33 cellular contexts compared by ENCODE assay signal in genomic region chr2:121821476-121822158, GRCh38.
"Had no signal": no experiment of that assay in that cellular context is flagged by ENCODE, and none has a peak within 500 bp of the region (broad histone marks: within the 10 kb centered on the region; RNA-seq: fewer than 3 reads in every experiment).

No MANE protein-coding gene starts in this region.

- DNase-seq: activated B cell treated with CpG ODN at 0.5 μM for 24 hours; activated CD4-positive, alpha-beta memory T cell treated with anti-CD3 and anti-CD28 coated beads for 36 hours; activated CD4-positive, alpha-beta T cell treated with anti-CD3 and anti-CD28 coated beads for 48 hours; activated CD8-positive, alpha-beta memory T cell treated with anti-CD3 and anti-CD28 coated beads, Interleukin-2, amount 50 U/mL, for 48 hours; activated gamma-delta T cell; activated naive CD4-positive, alpha-beta T cell; activated naive CD4-positive, alpha-beta T cell treated with anti-CD3 and anti-CD28 coated beads, Interleukin-2, amount 50 U/mL, for 16 hours; activated T-cell treated with anti-CD3 and anti-CD28 coated beads for 4 hours; activated T-cell treated with anti-CD3 and anti-CD28 coated beads, Interleukin-2, amount 50 U/mL, for 24 hours; activated T-cell treated with anti-CD3 and anti-CD28 coated beads, Interleukin-2, amount 50 U/mL, for 72 hours; amniotic stem cell; anterior cingulate cortex; brain microvascular endothelial cell; dorsolateral prefrontal cortex; effector memory CD4-positive, alpha-beta T cell; erythroblast; foreskin fibroblast; head of caudate nucleus; T-helper 1 cell; T-helper 17 cell; T1000; WERI-Rb-1 had no signal

- H3K4me1 ChIP-seq: esophagus muscularis mucosa had no signal

- H3K27me3 Mint-ChIP-seq: activated naive CD8-positive, alpha-beta T cell; dendritic cell treated with granulocyte-macrophage colony-stimulating factor and Interleukin-4, amounts not matched to agents 40 ng/mL and 50 ng/mL, for 4 days had no signal

- ATAC-seq: activated CD4-positive, CD25-positive, alpha-beta regulatory T cell treated with anti-CD3 and anti-CD28 coated beads, Interleukin-2, amount 50 U/mL, for 24 hours; activated T-cell treated with anti-CD3 and anti-CD28 coated beads, Interleukin-2, amount 50 U/mL, for 72 hours; T-helper 17 cell had no signal

- FAIRE-seq: astrocyte, bronchial epithelial cell, frontal cortex had no signal

- H3K27ac Mint-ChIP-seq: activated B cell treated with CpG ODN at 0.5 μM for 24 hours; activated CD4-positive, alpha-beta memory T cell treated with anti-CD3 and anti-CD28 coated beads for 36 hours; activated naive CD8-positive, alpha-beta T cell; activated T-cell treated with anti-CD3 and anti-CD28 coated beads, Interleukin-2, amount 50 U/mL, for 24 hours; activated T-cell treated with anti-CD3 and anti-CD28 coated beads, Interleukin-2, amount 50 U/mL, for 72 hours; dendritic cell treated with granulocyte-macrophage colony-stimulating factor and Interleukin-4, amounts not matched to agents 40 ng/mL and 50 ng/mL, for 4 days; endodermal cell; T-helper 17 cell; T-helper 2 cell treated with Interferon-gamma antibody and Interleukin-4, amounts not matched to agents 5 μg/mL and 100 μg/mL, for 36 hours had no signal

- H3K4me1 Mint-ChIP-seq: central memory CD8-positive, alpha-beta T cell; endodermal cell had no signal

- H3K27me3 ChIP-seq: brain microvascular endothelial cell, esophagus muscularis mucosa had no signal

- H3K36me3 Mint-ChIP-seq: activated CD4-positive, alpha-beta memory T cell treated with anti-CD3 and anti-CD28 coated beads for 36 hours; activated naive CD8-positive, alpha-beta T cell had no signal

- H3K4me3 Mint-ChIP-seq: activated B cell treated with CpG ODN at 0.5 μM for 24 hours; activated CD4-positive, alpha-beta memory T cell treated with anti-CD3 and anti-CD28 coated beads for 36 hours; activated naive CD8-positive, alpha-beta T cell; activated T-cell treated with anti-CD3 and anti-CD28 coated beads, Interleukin-2, amount 50 U/mL, for 24 hours; activated T-cell treated with anti-CD3 and anti-CD28 coated beads, Interleukin-2, amount 50 U/mL, for 72 hours; central memory CD8-positive, alpha-beta T cell; dendritic cell treated with granulocyte-macrophage colony-stimulating factor and Interleukin-4, amounts not matched to agents 40 ng/mL and 50 ng/mL, for 4 days; endodermal cell; T-helper 17 cell; T-helper 2 cell treated with Interferon-gamma antibody and Interleukin-4, amounts not matched to agents 5 μg/mL and 100 μg/mL, for 36 hours had no signal

- H3K27ac ChIP-seq: brain microvascular endothelial cell, coronary artery, dorsolateral prefrontal cortex, esophagus muscularis mucosa, WERI-Rb-1 had no signal

- H3K4me3 ChIP-seq: coronary artery, dorsolateral prefrontal cortex, esophagus muscularis mucosa had no signal

- H3K36me3 ChIP-seq: brain microvascular endothelial cell, esophagus muscularis mucosa, WERI-Rb-1 had no signal

- H3K9me3 Mint-ChIP-seq: activated CD4-positive, alpha-beta memory T cell treated with anti-CD3 and anti-CD28 coated beads for 36 hours; activated T-cell treated with anti-CD3 and anti-CD28 coated beads, Interleukin-2, amount 50 U/mL, for 24 hours; activated T-cell treated with anti-CD3 and anti-CD28 coated beads, Interleukin-2, amount 50 U/mL, for 72 hours; central memory CD8-positive, alpha-beta T cell; dendritic cell treated with granulocyte-macrophage colony-stimulating factor and Interleukin-4, amounts not matched to agents 40 ng/mL and 50 ng/mL, for 4 days; T-helper 2 cell treated with Interferon-gamma antibody and Interleukin-4, amounts not matched to agents 5 μg/mL and 100 μg/mL, for 36 hours had no signal
